Comparison of ENCODE assay signal across 29 cellular contexts in genomic region chr22:41485033-41485432, GRCh38. TPM values are rescaled to one million over a fixed set of nuclear protein-coding genes. Genes with fewer than 3 reads are reported as not detected.
DNase-seq lines count a peak whose midpoint lies in the region; ATAC-seq, FAIRE-seq and TF ChIP-seq lines count a peak whose summit lies in the region.
"Had no signal": no experiment of that assay in that cellular context is flagged by ENCODE, and none has a peak within 500 bp of the region (broad histone marks: within the 10 kb centered on the region; RNA-seq: fewer than 3 reads in every experiment).

No MANE protein-coding gene starts in this region.

- peaks cover 2% of the 10 kb centered on the region for H3K9me1 ChIP-seq in keratinocyte (ENCODE audit: control insufficient read depth, extremely low read depth, insufficient read depth, low read length)

- H3K27ac ChIP-seq in keratinocyte (ENCODE audit: control insufficient read depth, insufficient read depth, low read length), result no peak overlapping the region

- H3K4me1 ChIP-seq in keratinocyte (ENCODE audit: control insufficient read depth, extremely low read depth, insufficient read depth, low read length), result peaks cover 7% of the 10 kb centered on the region

- H4K20me1 ChIP-seq in keratinocyte (ENCODE audit: control insufficient read depth, extremely low read depth, insufficient read depth, low read length), result peaks cover 7% of the 10 kb centered on the region

- TF ChIP-seq CTCF in keratinocyte (optimal IDR thresholded peaks at IDR 0.05 in 1 of 3, IDR thresholded peaks at IDR 0.05 in 1 of 3, conservative IDR thresholded peaks at IDR 0.05 in 1 of 3; ENCODE audit: extremely low read depth in 1 of 3, insufficient read depth in 2 of 3, low read length in 3 of 3) (no peak), osteocyte (IDR thresholded peaks at IDR 0.05) (no peak)

- H3K4me3 ChIP-seq in keratinocyte (ENCODE audit: control insufficient read depth in 2 of 3, extremely low read depth in 1 of 3, insufficient read depth in 2 of 3, low read depth in 1 of 3, low read length in 3 of 3), result no peak overlapping the region
- H3K4me3 ChIP-seq: upper lobe of left lung had no signal

- peaks cover 2% of the 10 kb centered on the region for H3K36me3 Mint-ChIP-seq in T-helper 17 cell (ENCODE audit: low read depth)
- peaks cover 22% of the 10 kb centered on the region for H3K36me3 Mint-ChIP-seq in stimulated activated memory B cell treated with anti-CD40 and anti-IgM and Interleukin-4, amounts not matched to agents 10 μg/mL and 1 μg/mL and 100 μg/mL, for 72 hours
- H3K36me3 Mint-ChIP-seq in immature natural killer cell, result peaks cover 0 to 3% (median 0%) of the 10 kb centered on the region in 3 donors
- peaks cover 3% of the 10 kb centered on the region for H3K36me3 Mint-ChIP-seq in osteocyte (ENCODE audit: unreplicated experiment)

- no peak for ATAC-seq in T-helper 17 cell
- ATAC-seq in stimulated activated memory B cell treated with anti-CD40 and anti-IgM and Interleukin-4, amounts not matched to agents 10 μg/mL and 1 μg/mL and 100 μg/mL, for 72 hours, result no peak
- ATAC-seq: activated CD4-positive, alpha-beta T cell treated with anti-CD3 and anti-CD28 coated beads for 36 hours; HCT116 had no signal

- H3K4me2 ChIP-seq in keratinocyte (ENCODE audit: control insufficient read depth, extremely low read depth, insufficient read depth, low read depth, low read length), result peak overlapping the region; percentile 8
- H3K4me2 ChIP-seq: SK-N-SH had no signal

- H3K27ac Mint-ChIP-seq in T-helper 17 cell (peak overlapping the region; percentile 82), immature natural killer cell (no peak overlapping the region), osteocyte (ENCODE audit: unreplicated experiment) (no peak overlapping the region)
- peak overlapping the region; percentile 81 for H3K27ac Mint-ChIP-seq in stimulated activated memory B cell treated with anti-CD40 and anti-IgM and Interleukin-4, amounts not matched to agents 10 μg/mL and 1 μg/mL and 100 μg/mL, for 72 hours
- H3K27ac Mint-ChIP-seq: activated CD4-positive, alpha-beta T cell treated with anti-CD3 and anti-CD28 coated beads for 36 hours; activated T-cell treated with anti-CD3 and anti-CD28 coated beads, Interleukin-2, amount 50 U/mL, for 24 hours; progenitor cell of endocrine pancreas had no signal

- no peaks in the 10 kb centered on the region for H3K27me3 ChIP-seq in keratinocyte (ENCODE audit: control insufficient read depth, extremely low read depth, insufficient read depth, low read length)
- H3K27me3 ChIP-seq: upper lobe of left lung had no signal

- dilution Hi-C loops in keratinocyte (cut with MboI; ENCODE audit: extremely low pct_ligation_motif_present, low sequenced_read_pairs), result no loop called here

- FAIRE-seq in GM19239 (lab: Jason Lieb, UNC), result peak; percentile 14
- FAIRE-seq in keratinocyte (lab: Jason Lieb, UNC), result no peak
- FAIRE-seq: endometrium had no signal

- no peaks in the 10 kb centered on the region for H3K9me3 Mint-ChIP-seq in stimulated activated memory B cell treated with anti-CD40 and anti-IgM and Interleukin-4, amounts not matched to agents 10 μg/mL and 1 μg/mL and 100 μg/mL, for 72 hours
- H3K9me3 Mint-ChIP-seq in immature natural killer cell, result no peaks in the 10 kb centered on the region
- no peaks in the 10 kb centered on the region for H3K9me3 Mint-ChIP-seq in osteocyte (ENCODE audit: unreplicated experiment)
- H3K9me3 Mint-ChIP-seq: activated T-cell treated with anti-CD3 and anti-CD28 coated beads, Interleukin-2, amount 50 U/mL, for 24 hours; central memory CD8-positive, alpha-beta T cell had no signal

- no peak overlapping the region for H3K4me3 Mint-ChIP-seq in T-helper 17 cell
- no peak overlapping the region for H3K4me3 Mint-ChIP-seq in stimulated activated memory B cell treated with anti-CD40 and anti-IgM and Interleukin-4, amounts not matched to agents 10 μg/mL and 1 μg/mL and 100 μg/mL, for 72 hours
- no peak overlapping the region for H3K4me3 Mint-ChIP-seq in immature natural killer cell
- no peak overlapping the region for H3K4me3 Mint-ChIP-seq in osteocyte (ENCODE audit: unreplicated experiment)
- H3K4me3 Mint-ChIP-seq: activated CD4-positive, alpha-beta T cell treated with anti-CD3 and anti-CD28 coated beads for 36 hours; activated T-cell treated with anti-CD3 and anti-CD28 coated beads, Interleukin-2, amount 50 U/mL, for 24 hours; central memory CD8-positive, alpha-beta T cell had no signal

- peaks cover 38% of the 10 kb centered on the region for H3K4me1 Mint-ChIP-seq in T-helper 17 cell
- peaks cover 91% of the 10 kb centered on the region for H3K4me1 Mint-ChIP-seq in stimulated activated memory B cell treated with anti-CD40 and anti-IgM and Interleukin-4, amounts not matched to agents 10 μg/mL and 1 μg/mL and 100 μg/mL, for 72 hours
- H3K4me1 Mint-ChIP-seq in immature natural killer cell, result peaks cover 24 to 65% of the 10 kb centered on the region in 2 donors
- peaks cover 34% of the 10 kb centered on the region for H3K4me1 Mint-ChIP-seq in osteocyte (ENCODE audit: unreplicated experiment)

- H3K27me3 Mint-ChIP-seq in T-helper 17 cell (no peaks in the 10 kb centered on the region), immature natural killer cell (ENCODE audit: low read depth in 3 of 3) (peaks cover 0 to 1% (median 0%) of the 10 kb centered on the region in 3 donors), osteocyte (ENCODE audit: unreplicated experiment) (no peaks in the 10 kb centered on the region)
- H3K27me3 Mint-ChIP-seq in stimulated activated memory B cell treated with anti-CD40 and anti-IgM and Interleukin-4, amounts not matched to agents 10 μg/mL and 1 μg/mL and 100 μg/mL, for 72 hours, result no peaks in the 10 kb centered on the region
- H3K27me3 Mint-ChIP-seq: activated CD4-positive, alpha-beta T cell treated with anti-CD3 and anti-CD28 coated beads for 36 hours; activated T-cell treated with anti-CD3 and anti-CD28 coated beads, Interleukin-2, amount 50 U/mL, for 24 hours; central memory CD8-positive, alpha-beta T cell; progenitor cell of endocrine pancreas had no signal

- H3K9ac ChIP-seq in keratinocyte (ENCODE audit: control insufficient read depth, extremely low read depth, insufficient read depth, low read length), result peak overlapping the region; percentile 12
- H3K9ac ChIP-seq: SK-N-SH had no signal

- DNase-seq in GM19239 (ENCODE audit: insufficient read length, low spot score) (no peak), T-helper 17 cell (no peak), keratinocyte (ENCODE audit: low read depth, low spot score) (no peak), immature natural killer cell (no peak), osteocyte (ENCODE audit: extremely low spot score, unreplicated experiment) (no peak)
- DNase-seq in activated CD4-positive, alpha-beta T cell treated with anti-CD3 and anti-CD28 coated beads, Interleukin-2, amount 50 U/mL, for 1 hour, result no peak
- DNase-seq: activated CD4-positive, alpha-beta T cell treated with anti-CD3 and anti-CD28 coated beads for 36 hours; activated gamma-delta T cell treated with Interleukin-2 at 50 U/mL for 16 hours; activated T-cell treated with anti-CD3 and anti-CD28 coated beads, Interleukin-2, amount 50 U/mL, for 24 hours; C1 segment of cervical spinal cord; Caco-2; DMS79; GDM1; glutamatergic neuron; KG1; kidney glomerular epithelial cell; mesenchymal stem cell; MM.1S; NCI-H1417; NCI-H2081; NCI-H446; SK-N-SH; T-helper 2 cell; upper lobe of left lung had no signal

- peaks cover 0 to 6% of the 10 kb centered on the region in 2 experiments for H3K36me3 ChIP-seq in keratinocyte (ENCODE audit: control insufficient read depth in 2 of 2, extremely low read depth in 1 of 2, insufficient read depth in 2 of 2, low read length in 2 of 2)
- H3K36me3 ChIP-seq: upper lobe of left lung had no signal

- H2AFZ ChIP-seq in keratinocyte (ENCODE audit: control insufficient read depth, low read length), result no peak overlapping the region

- H3K9me3 ChIP-seq in T-helper 17 cell (ENCODE audit: control insufficient read depth, low read length, poor library complexity, severe bottlenecking), result no peaks in the 10 kb centered on the region
- H3K9me3 ChIP-seq in keratinocyte (ENCODE audit: control insufficient read depth, low read depth, low read length), result no peaks in the 10 kb centered on the region
- H3K9me3 ChIP-seq: Caco-2, SK-N-SH, upper lobe of left lung had no signal

- H3K79me2 ChIP-seq in keratinocyte (ENCODE audit: control insufficient read depth, insufficient read depth, low read length), result peaks cover 77% of the 10 kb centered on the region

RNA-seq across cellular contexts. Expression of gene ACO2, which starts 16.1 kb away (rescaled TPM):
- total RNA-seq in T-helper 17 cell (10 to 100 TPM; 77.2 to 81.9 TPM), osteocyte (71.8 and 77.3 TPM in 2 replicates)
- polyA plus RNA-seq in keratinocyte (20.7 to 57.9 TPM (median 37.2 TPM) in 3 replicates), immature natural killer cell (100 to 1,000 TPM in 2 of 3 donors, 10 to 100 TPM in 1; 77.1 to 115 (median 111) TPM)
- polyA plus RNA-seq in keratinocyte (2011; ENCODE audit: low read depth), result 40.0 TPM
- polyA plus RNA-seq in keratinocyte (2011; cell fraction: cytosol; rRNA removed), result 35.0 and 56.8 TPM in 2 replicates
- 71.1 and 86.9 TPM in 2 replicates for polyA plus RNA-seq in keratinocyte (2011; cell fraction: nucleus; rRNA removed)
- polyA plus RNA-seq in keratinocyte (2012; ENCODE audit: low replicate concordance), result 63.5 and 73.5 TPM in 2 replicates
- 24.7 to 137 TPM (median 37.7 TPM) in 3 replicates for polyA minus RNA-seq in keratinocyte
- 32.4 TPM for polyA minus RNA-seq in keratinocyte (2011; cell fraction: cytosol; rRNA and poly(A)+ RNA removed)
- polyA minus RNA-seq in keratinocyte (2011; cell fraction: nucleus; rRNA and poly(A)+ RNA removed), result 49.6 and 64.0 TPM in 2 replicates

RNA-seq across cellular contexts. Expression of gene PHF5A, which starts 16.5 kb away (rescaled TPM):
- total RNA-seq in T-helper 17 cell, result 10 to 100 TPM; 31.7 to 39.6 TPM
- polyA plus RNA-seq in keratinocyte, result 51.9 to 77.7 TPM (median 73.0 TPM) in 3 replicates
- 53.6 TPM for polyA plus RNA-seq in keratinocyte (2011; ENCODE audit: low read depth)
- 40.8 and 41.7 TPM in 2 replicates for polyA plus RNA-seq in keratinocyte (2011; cell fraction: cytosol; rRNA removed)
- polyA plus RNA-seq in keratinocyte (2011; cell fraction: nucleus; rRNA removed), result 26.2 and 35.5 TPM in 2 replicates
- 37.7 and 52.7 TPM in 2 replicates for polyA plus RNA-seq in keratinocyte (2012; ENCODE audit: low replicate concordance)
- polyA minus RNA-seq in keratinocyte, result 11.0 to 24.8 TPM (median 14.1 TPM) in 3 replicates
- polyA minus RNA-seq in keratinocyte (2011; cell fraction: cytosol; rRNA and poly(A)+ RNA removed), result 8.8 TPM
- polyA minus RNA-seq in keratinocyte (2011; cell fraction: nucleus; rRNA and poly(A)+ RNA removed), result 3.8 and 8.6 TPM in 2 replicates
- polyA plus RNA-seq in immature natural killer cell, result 10 to 100 TPM; 26.4 to 31.0 (median 29.9) TPM
- total RNA-seq in osteocyte, result 29.0 and 30.9 TPM in 2 replicates

RNA-seq across cellular contexts. Expression of gene TOB2, which starts 38.4 kb away (rescaled TPM):
- 10 to 100 TPM; 30.8 to 44.0 TPM for total RNA-seq in T-helper 17 cell
- 14.5 to 19.2 TPM (median 14.6 TPM) in 3 replicates for polyA plus RNA-seq in keratinocyte
- 7.6 TPM for polyA plus RNA-seq in keratinocyte (2011; ENCODE audit: low read depth)
- polyA plus RNA-seq in keratinocyte (2011; cell fraction: cytosol; rRNA removed), result 17.6 and 22.5 TPM in 2 replicates
- 41.0 and 46.7 TPM in 2 replicates for polyA plus RNA-seq in keratinocyte (2011; cell fraction: nucleus; rRNA removed)
- 23.6 and 24.3 TPM in 2 replicates for polyA plus RNA-seq in keratinocyte (2012; ENCODE audit: low replicate concordance)
- polyA minus RNA-seq in keratinocyte, result 20.1 to 58.2 TPM (median 22.7 TPM) in 3 replicates
- polyA minus RNA-seq in keratinocyte (2011; cell fraction: cytosol; rRNA and poly(A)+ RNA removed), result 31.7 TPM
- polyA minus RNA-seq in keratinocyte (2011; cell fraction: nucleus; rRNA and poly(A)+ RNA removed), result 21.8 and 30.1 TPM in 2 replicates
- 10 to 100 TPM in 1 of 3 donors, 1 to 10 TPM in 2; 5.9 to 23.6 (median 8.6) TPM for polyA plus RNA-seq in immature natural killer cell
- total RNA-seq in osteocyte, result 44.5 and 45.9 TPM in 2 replicates

RNA-seq across cellular contexts. Expression of gene POLR3H, which starts 59.2 kb away (rescaled TPM):
- 10 to 100 TPM; 11.2 to 19.5 TPM for total RNA-seq in T-helper 17 cell
- polyA plus RNA-seq in keratinocyte, result 41.4 to 63.0 TPM (median 44.7 TPM) in 3 replicates
- polyA plus RNA-seq in keratinocyte (2011; ENCODE audit: low read depth), result 12.3 TPM
- 52.9 and 63.3 TPM in 2 replicates for polyA plus RNA-seq in keratinocyte (2011; cell fraction: cytosol; rRNA removed)
- polyA plus RNA-seq in keratinocyte (2011; cell fraction: nucleus; rRNA removed), result 33.7 and 39.6 TPM in 2 replicates
- 18.2 and 59.6 TPM in 2 replicates for polyA plus RNA-seq in keratinocyte (2012; ENCODE audit: low replicate concordance)
- polyA minus RNA-seq in keratinocyte, result 48.6 to 76.9 TPM (median 57.6 TPM) in 3 replicates
- polyA minus RNA-seq in keratinocyte (2011; cell fraction: cytosol; rRNA and poly(A)+ RNA removed), result 22.8 TPM
- 11.1 and 16.3 TPM in 2 replicates for polyA minus RNA-seq in keratinocyte (2011; cell fraction: nucleus; rRNA and poly(A)+ RNA removed)
- 10 to 100 TPM in 2 of 3 donors, 1 to 10 TPM in 1; 9.2 to 15.4 (median 15.0) TPM for polyA plus RNA-seq in immature natural killer cell
- 38.2 and 39.7 TPM in 2 replicates for total RNA-seq in osteocyte

Comparison
In these comparisons a context has a peak if more than half of its experiments do, and no peak if none do; other contexts are left out.
1. H3K27ac Mint-ChIP-seq: peak in T-helper 17 cell (single experiment) and stimulated activated memory B cell treated with anti-CD40 and anti-IgM and Interleukin-4, amounts not matched to agents 10 μg/mL and 1 μg/mL and 100 μg/mL, for 72 hours (single experiment); none in immature natural killer cell (0 of 6) and osteocyte (single experiment).